25 cellular contexts compared by ENCODE assay signal in the genomic region with DNA sequence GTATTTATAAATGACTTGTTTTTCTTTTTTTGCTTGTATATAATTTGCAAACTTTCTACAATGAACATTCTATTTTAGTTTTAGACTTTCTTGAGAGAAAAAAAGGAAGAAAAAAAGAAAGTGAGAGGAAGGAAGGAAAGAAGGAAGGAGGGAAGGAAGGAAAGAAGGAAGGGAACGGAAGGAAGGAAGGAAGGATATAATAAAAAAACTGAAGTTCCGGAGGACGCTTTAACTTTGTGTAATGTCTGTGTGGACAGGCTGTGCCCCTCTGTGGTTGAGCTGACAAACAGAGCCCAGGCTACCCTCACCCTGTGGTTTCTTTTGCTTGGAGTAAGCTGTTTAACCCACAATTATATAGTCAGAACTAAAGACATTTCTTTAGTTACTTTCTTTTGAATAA.
A peak's percentile ranks its signal among the peaks of the same experiment; 100 is the strongest.
DNase-seq lines count a peak whose midpoint lies in the region; ATAC-seq, FAIRE-seq and TF ChIP-seq lines count a peak whose summit lies in the region.
"Had no signal": no experiment of that assay in that cellular context is flagged by ENCODE, and none has a peak within 500 bp of the region (broad histone marks: within the 10 kb centered on the region; RNA-seq: fewer than 3 reads in every experiment).

No MANE protein-coding gene starts in this region.

- no peak overlapping the region for H3K9ac ChIP-seq in BLaER1 treated with 17β-estradiol and CSF1 and Interleukin-3, amounts not matched to agents 10 nM and 100 nM
- H3K9ac ChIP-seq in Loucy (ENCODE audit: low read depth, low read length, poor library complexity, severe bottlenecking) (no peak overlapping the region), astrocyte (ENCODE audit: low read length) (no peak overlapping the region)

- H3K36me3 ChIP-seq in BLaER1 treated with 17β-estradiol and CSF1 and Interleukin-3, amounts not matched to agents 10 nM and 100 nM: no peaks in the 10 kb centered on the region
- H3K36me3 ChIP-seq in Loucy (ENCODE audit: insufficient read depth, low read length): no peaks in the 10 kb centered on the region
- H3K36me3 ChIP-seq in astrocyte (ENCODE audit: insufficient read depth, low read length): no peaks in the 10 kb centered on the region

- DNase-seq in astrocyte (ENCODE audit: low read depth) (no peak), progenitor cell of endocrine pancreas (ENCODE audit: low spot score, unreplicated experiment) (no peak), Ammon's horn (ENCODE audit: low spot score) (no peak), NCI-H2196 treated with DMSO at 0.1 percent for 48 hours (lab: John Stamatoyannopoulos, UW; ENCODE audit: unreplicated experiment) (no peak)
- DNase-seq: DMS153, DND-41, KG1, MV-4-11, NCI-H1105 treated with DMSO at 0.1 percent for 48 hours, NCI-H146, NCI-H2029, NCI-H446 treated with DMSO at 0.1 percent for 48 hours, NCI-H526, NCI-H82, SHP77, T-helper 1 cell had no signal

- H3K4me1 ChIP-seq in BLaER1 treated with 17β-estradiol and CSF1 and Interleukin-3, amounts not matched to agents 10 nM and 100 nM: peaks cover 7 to 14% (median 8%) of the 10 kb centered on the region in 10 experiments; a peak in 19 of 20 replicates
- H3K4me1 ChIP-seq in Loucy (ENCODE audit: insufficient read depth, low read length, poor library complexity, severe bottlenecking): peaks cover 4% of the 10 kb centered on the region
- H3K4me1 ChIP-seq in astrocyte (ENCODE audit: insufficient read depth, low read length): no peaks in the 10 kb centered on the region

- no peak for ATAC-seq in HG03520 (IDR thresholded peaks at IDR 0.05; ENCODE audit: unreplicated experiment)

- TF ChIP-seq CTCF in Loucy (conservative IDR thresholded peaks at IDR 0.05; ENCODE audit: low read length): no peak
- no peak for TF ChIP-seq CTCF in astrocyte (IDR thresholded peaks at IDR 0.05; ENCODE audit: insufficient read depth, low read depth, low read length)
- TF ChIP-seq CTCF in progenitor cell of endocrine pancreas (IDR thresholded peaks at IDR 0.05; ENCODE audit: unreplicated experiment): no peak

- H3K27me3 Mint-ChIP-seq in astrocyte (ENCODE audit: low read depth, unreplicated experiment) (no peaks in the 10 kb centered on the region), progenitor cell of endocrine pancreas (no peaks in the 10 kb centered on the region)
- H3K27me3 Mint-ChIP-seq: B cell had no signal

- H3K9me3 ChIP-seq in BLaER1 treated with 17β-estradiol and CSF1 and Interleukin-3, amounts not matched to agents 10 nM and 100 nM (replicated peaks in 1 of 11): 0 out of 22 replicates have a peak, but pooled peaks cover 0 to 2% (median 0%) of the 10 kb centered on the region in 11 experiments
- no peaks in the 10 kb centered on the region for H3K9me3 ChIP-seq in Loucy (ENCODE audit: insufficient read depth, low read depth, low read length)
- H3K9me3 ChIP-seq in astrocyte (ENCODE audit: insufficient read depth, low read depth, low read length): no peaks in the 10 kb centered on the region

- H3K9me2 ChIP-seq in Loucy (replicated peaks; ENCODE audit: low read depth, low read length): no peaks in the 10 kb centered on the region

- no peak overlapping the region for H3K4me3 ChIP-seq in BLaER1 treated with 17β-estradiol and CSF1 and Interleukin-3, amounts not matched to agents 10 nM and 100 nM
- H3K4me3 ChIP-seq in Loucy (ENCODE audit: low read length, poor library complexity, severe bottlenecking) (peak overlapping the region; percentile 33), astrocyte (ENCODE audit: insufficient read depth, low read depth, low read length) (no peak overlapping the region)

- H3K27me3 ChIP-seq in BLaER1 treated with 17β-estradiol and CSF1 and Interleukin-3, amounts not matched to agents 10 nM and 100 nM: no peaks in the 10 kb centered on the region
- H3K27me3 ChIP-seq in Loucy (ENCODE audit: insufficient read depth, low read length, poor library complexity, severe bottlenecking) (no peaks in the 10 kb centered on the region), astrocyte (ENCODE audit: insufficient read depth, low read length) (no peaks in the 10 kb centered on the region)

- FAIRE-seq in astrocyte (lab: Jason Lieb, UNC): no peak
- FAIRE-seq: A204.1, GM12892, H54, HTR-8/SVneo had no signal

- H3K27ac ChIP-seq in BLaER1 treated with 17β-estradiol and CSF1 and Interleukin-3, amounts not matched to agents 10 nM and 100 nM: peak overlapping the region in 3 of 11 experiments; percentile 3 to 52 (median 37); a peak in 5 of 22 replicates
- H3K27ac ChIP-seq in astrocyte (ENCODE audit: low read depth, low read length): no peak overlapping the region
- H3K27ac ChIP-seq: RWPE1 had no signal

- no peaks in the 10 kb centered on the region for H3F3A ChIP-seq in Loucy (ENCODE audit: low read depth)

- H3K4me1 Mint-ChIP-seq in astrocyte (ENCODE audit: low read depth, unreplicated experiment) (peaks cover 22% of the 10 kb centered on the region), progenitor cell of endocrine pancreas (ENCODE audit: low read depth) (peaks cover 32% of the 10 kb centered on the region)
- H3K4me1 Mint-ChIP-seq: B cell had no signal

- H3K27ac Mint-ChIP-seq in astrocyte (ENCODE audit: unreplicated experiment) (peak overlapping the region; percentile 49), progenitor cell of endocrine pancreas (peak overlapping the region; percentile 95)
- H3K27ac Mint-ChIP-seq: B cell had no signal

- H2AFZ ChIP-seq in Loucy (ENCODE audit: low read length): peak overlapping the region; percentile 56; the same call in 1 of the 2 replicates
- no peak overlapping the region for H2AFZ ChIP-seq in astrocyte (ENCODE audit: low read depth, low read length)

- H4K20me1 ChIP-seq in BLaER1 treated with 17β-estradiol and CSF1 and Interleukin-3, amounts not matched to agents 10 nM and 100 nM: no peaks in the 10 kb centered on the region
- H4K20me1 ChIP-seq in Loucy (ENCODE audit: insufficient read depth, low read length, poor library complexity, severe bottlenecking) (no peaks in the 10 kb centered on the region), astrocyte (ENCODE audit: insufficient read depth, low read length) (no peaks in the 10 kb centered on the region)

- peak overlapping the region in 10 of 11 experiments; percentile 39 to 62 (median 48); a peak in 19 of 22 replicates for H3K4me2 ChIP-seq in BLaER1 treated with 17β-estradiol and CSF1 and Interleukin-3, amounts not matched to agents 10 nM and 100 nM
- H3K4me2 ChIP-seq in Loucy (ENCODE audit: low read depth, low read length, poor library complexity, severe bottlenecking) (peak overlapping the region; percentile 63), astrocyte (ENCODE audit: low read length) (no peak overlapping the region)

- no peaks in the 10 kb centered on the region for H3K79me2 ChIP-seq in Loucy (ENCODE audit: insufficient read depth, low read length)
- no peaks in the 10 kb centered on the region for H3K79me2 ChIP-seq in astrocyte (ENCODE audit: insufficient read depth, low read length)

- no peaks in the 10 kb centered on the region for H3K9me3 Mint-ChIP-seq in astrocyte (ENCODE audit: unreplicated experiment)
- H3K9me3 Mint-ChIP-seq in progenitor cell of endocrine pancreas (ENCODE audit: low read depth): no peaks in the 10 kb centered on the region

- H3K36me3 Mint-ChIP-seq in astrocyte (ENCODE audit: low read depth, unreplicated experiment) (no peaks in the 10 kb centered on the region), progenitor cell of endocrine pancreas (ENCODE audit: insufficient read depth) (peaks cover 2% of the 10 kb centered on the region)

- H3K4me3 Mint-ChIP-seq in astrocyte (ENCODE audit: unreplicated experiment): no peak overlapping the region
- H3K4me3 Mint-ChIP-seq in progenitor cell of endocrine pancreas (ENCODE audit: low read depth): peak overlapping the region; percentile 14
- H3K4me3 Mint-ChIP-seq: B cell had no signal
